9 cellular contexts compared by ENCODE assay signal in the genomic region with DNA sequence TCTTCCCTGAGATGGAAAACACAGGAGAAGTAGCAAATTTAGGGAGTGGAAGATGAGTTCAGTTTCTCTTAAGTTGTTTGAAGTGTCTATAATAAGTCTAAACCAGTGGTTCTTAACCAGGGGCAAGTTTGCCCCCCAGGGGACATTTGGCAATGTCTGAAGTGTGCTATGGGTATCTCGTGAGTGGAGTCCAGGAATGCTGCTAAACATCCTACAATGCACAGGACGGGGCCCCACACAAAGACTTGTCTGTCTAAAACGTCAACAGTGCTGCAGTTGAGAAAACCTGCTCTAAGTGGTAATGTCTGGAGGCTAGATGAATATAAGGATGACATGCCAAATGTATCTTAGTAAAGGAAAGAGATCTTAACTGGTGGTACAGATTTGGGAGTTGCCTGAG. TPM values are rescaled to one million over a fixed set of nuclear protein-coding genes. Genes with fewer than 3 reads are reported as not detected.
"Had no signal": no experiment of that assay in that cellular context is flagged by ENCODE, and none has a peak within 500 bp of the region (broad histone marks: within the 10 kb centered on the region; RNA-seq: fewer than 3 reads in every experiment).

No MANE protein-coding gene starts in this region.

RNA-seq across cellular contexts. Expression of gene FBXW10, which starts 37.9 kb away (rescaled TPM):
- total RNA-seq: activated CD4-positive, alpha-beta memory T cell treated with anti-CD3 and anti-CD28 coated beads for 36 hours; activated CD4-positive, alpha-beta memory T cell treated with anti-CD3 and anti-CD28 coated beads, Interleukin-2, amount 10 ng/mL, durations not matched to agents 7 days and 5 days; activated CD4-positive, alpha-beta T cell treated with anti-CD3 and anti-CD28 coated beads, Interleukin-2, amount 10 ng/mL, durations not matched to agents 7 days and 5 days; activated CD8-positive, alpha-beta memory T cell treated with anti-CD3 and anti-CD28 coated beads, Interleukin-2, amount 10 ng/mL, durations not matched to agents 7 days and 5 days; activated CD8-positive, alpha-beta T cell treated with anti-CD3 and anti-CD28 coated beads for 36 hours; activated CD8-positive, alpha-beta T cell treated with anti-CD3 and anti-CD28 coated beads, Interleukin-2, amount 10 ng/mL, durations not matched to agents 7 days and 5 days; T-helper 17 cell; T-helper 2 cell treated with Interferon-gamma antibody and Interleukin-4, amounts not matched to agents 100 ng/mL and 5 ng/mL, for 36 hours; WTC11 had no signal
